ENCODE assay signal across 17 cellular contexts in the genomic region with DNA sequence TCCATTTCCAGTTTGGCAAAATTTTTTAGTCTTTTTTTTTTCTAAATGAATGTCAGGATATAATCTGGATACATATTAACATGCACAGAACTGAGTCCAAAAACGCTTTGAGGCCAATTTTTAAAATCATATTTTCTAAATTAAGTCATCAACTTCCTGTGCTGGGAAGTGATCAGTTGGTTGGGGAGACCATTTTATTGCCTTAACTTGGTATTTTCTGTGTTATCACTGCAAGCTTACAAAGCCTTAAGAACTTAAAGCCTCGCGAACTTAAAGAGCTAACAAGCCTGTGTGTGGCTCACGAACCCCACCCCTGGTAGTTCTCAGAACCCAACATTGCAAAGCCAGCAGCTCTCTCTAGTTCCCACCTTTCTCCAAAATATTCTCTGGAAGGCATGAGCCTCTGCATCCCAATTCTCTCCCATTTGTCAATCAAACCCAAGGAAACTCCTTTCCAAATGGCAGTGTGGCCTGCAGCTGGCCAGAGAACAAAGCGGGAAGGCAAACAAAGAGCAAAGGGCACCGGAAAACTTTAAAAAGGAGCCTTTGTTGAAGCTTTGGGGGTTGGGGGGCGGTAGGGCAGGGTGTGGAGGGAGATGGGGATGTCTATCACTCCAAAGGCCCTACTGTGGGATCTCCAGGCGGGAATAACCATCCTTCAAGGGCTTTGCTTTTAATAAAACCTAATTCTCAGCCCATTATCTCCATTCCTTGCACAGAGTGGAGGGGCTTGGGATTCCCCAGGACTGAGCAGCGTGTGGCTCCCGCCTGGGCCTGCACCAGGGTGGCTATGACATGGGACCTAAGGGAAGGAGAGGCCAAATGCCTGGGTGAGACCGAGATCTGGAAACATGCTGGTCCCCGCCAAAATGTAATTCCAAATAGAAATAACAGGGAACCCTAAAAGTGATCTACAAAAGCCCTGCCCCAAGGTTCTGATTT.
DNase-seq lines count a peak whose midpoint lies in the region; ATAC-seq and TF ChIP-seq lines count a peak whose summit lies in the region.
"Had no signal": no experiment of that assay in that cellular context is flagged by ENCODE, and none has a peak within 500 bp of the region (broad histone marks: within the 10 kb centered on the region; RNA-seq: fewer than 3 reads in every experiment).

No MANE protein-coding gene starts in this region.

- H3K4me1 ChIP-seq in HUES48 (ENCODE audit: control insufficient read depth, insufficient read depth, low read length) (peaks cover 26% of the 10 kb centered on the region), mesenchymal stem cell (ENCODE audit: control insufficient read depth, insufficient read depth, low read depth, low read length) (peaks cover 21% of the 10 kb centered on the region), spleen (peaks cover 0 to 6% (median 0%) of the 10 kb centered on the region in 6 donors), psoas muscle (no peaks in the 10 kb centered on the region)
- H3K4me1 ChIP-seq: BLaER1 had no signal

- DNase-seq in endothelial cell (ENCODE audit: low spot score) (no peak), mesenchymal stem cell (no peak), spleen (peak; percentile 35), NCI-H2171 (lab: John Stamatoyannopoulos, UW) (no peak), psoas muscle (no peak), T-helper 9 cell (no peak)
- DNase-seq: activated CD4-positive, alpha-beta T cell treated with anti-CD3 and anti-CD28 coated beads for 36 hours; activated T-cell treated with anti-CD3 and anti-CD28 coated beads, Interleukin-2, amount 50 U/mL, for 24 hours; NCI-H2029; NCI-H69; RPMI8226; stimulated activated CD4-positive, alpha-beta T cell treated with anti-CD3 and anti-CD28 coated beads, Interleukin-2, amount 100 ng/mL, for 24 hours; T-helper 17 cell; thyroid gland had no signal

- 70% methylated on average over 10 of the region's 12 CpGs for WGBS in mesenchymal stem cell
- 70 to 82% (median 78%) methylated on average over 12 of the region's 12 CpGs for WGBS in spleen, 5 donors
- 82 to 84% (median 83%) methylated on average over 11 to 12 of the region's 12 CpGs for WGBS in psoas muscle, 3 donors

- peak overlapping the region; percentile 51 to 86 for H2BK12ac ChIP-seq in mesenchymal stem cell (ENCODE audit: low read length in 2 of 2)

- H3K4ac ChIP-seq in mesenchymal stem cell (ENCODE audit: low read depth in 1 of 2, low read length in 2 of 2): no peak overlapping the region

- H3K36me3 ChIP-seq in HUES48 (ENCODE audit: control insufficient read depth, insufficient read depth, low read length): no peaks in the 10 kb centered on the region
- no peaks in the 10 kb centered on the region for H3K36me3 ChIP-seq in mesenchymal stem cell (ENCODE audit: control insufficient read depth in 1 of 2, insufficient read depth in 2 of 2, low read depth in 1 of 2, low read length in 2 of 2)
- H3K36me3 ChIP-seq in spleen: no peaks in the 10 kb centered on the region
- H3K36me3 ChIP-seq in psoas muscle (ENCODE audit: insufficient read depth in 1 of 2, low read depth in 1 of 2): no peaks in the 10 kb centered on the region
- H3K36me3 ChIP-seq: BLaER1, thyroid gland had no signal

- no peaks in the 10 kb centered on the region for H3K36me3 Mint-ChIP-seq in endothelial cell (ENCODE audit: low read depth, unreplicated experiment)

- H3K4me2 ChIP-seq in mesenchymal stem cell (ENCODE audit: low read length, poor library complexity, severe bottlenecking): no peak overlapping the region
- H3K4me2 ChIP-seq: BLaER1 had no signal

- no peak overlapping the region for H3K23ac ChIP-seq in mesenchymal stem cell (ENCODE audit: low read length in 2 of 2)

- peak overlapping the region; percentile 57 for H4K91ac ChIP-seq in mesenchymal stem cell (ENCODE audit: low read length)

- H2BK5ac ChIP-seq in mesenchymal stem cell (ENCODE audit: low read depth, low read length, poor library complexity, severe bottlenecking): peak overlapping the region; percentile 48

- H3K4me1 Mint-ChIP-seq in endothelial cell (ENCODE audit: unreplicated experiment): peaks cover 8% of the 10 kb centered on the region
- H3K4me1 Mint-ChIP-seq: activated CD4-positive, alpha-beta T cell treated with anti-CD3 and anti-CD28 coated beads for 36 hours; T-helper 17 cell had no signal

- H3K9me3 Mint-ChIP-seq in endothelial cell (ENCODE audit: unreplicated experiment): no peaks in the 10 kb centered on the region
- H3K9me3 Mint-ChIP-seq: activated T-cell treated with anti-CD3 and anti-CD28 coated beads, Interleukin-2, amount 50 U/mL, for 24 hours had no signal

- no peaks in the 10 kb centered on the region for H3K9me3 ChIP-seq in HUES48 (ENCODE audit: control insufficient read depth, insufficient read depth, low read length)
- no peaks in the 10 kb centered on the region for H3K9me3 ChIP-seq in mesenchymal stem cell (ENCODE audit: control insufficient read depth, low read length)
- H3K9me3 ChIP-seq in spleen: no peaks in the 10 kb centered on the region
- no peaks in the 10 kb centered on the region for H3K9me3 ChIP-seq in psoas muscle
- H3K9me3 ChIP-seq: BLaER1, thyroid gland had no signal

- no peak for TF ChIP-seq CTCF in endothelial cell (IDR thresholded peaks at IDR 0.05; ENCODE audit: unreplicated experiment)
- no peak for TF ChIP-seq CTCF in spleen (IDR thresholded peaks at IDR 0.05 in 8 of 11, conservative IDR thresholded peaks at IDR 0.05 in 3 of 11)
- no peak for TF ChIP-seq CTCF in psoas muscle (IDR thresholded peaks at IDR 0.05)

- no peak overlapping the region for H2BK15ac ChIP-seq in mesenchymal stem cell (ENCODE audit: low read depth, poor library complexity, severe bottlenecking)

- ATAC-seq in psoas muscle (no peak), HG02588 (IDR thresholded peaks at IDR 0.05; ENCODE audit: unreplicated experiment) (no peak)
- ATAC-seq: activated CD4-positive, alpha-beta T cell treated with anti-CD3 and anti-CD28 coated beads for 36 hours; T-helper 17 cell had no signal

- H3K4me3 ChIP-seq in HUES48 (ENCODE audit: low read depth, low read length) (no peak overlapping the region), mesenchymal stem cell (ENCODE audit: insufficient read depth in 1 of 2, low read depth in 1 of 2, low read length in 2 of 2) (no peak overlapping the region), spleen (no peak overlapping the region), psoas muscle (no peak overlapping the region)
- H3K4me3 ChIP-seq: BLaER1, thyroid gland had no signal

- peaks cover 3% of the 10 kb centered on the region for H3K27me3 Mint-ChIP-seq in endothelial cell (ENCODE audit: unreplicated experiment)

- intact Hi-C loops in spleen (cut with DNase I; ENCODE audit: low total_unique reads): no loop called here
- intact Hi-C loops in psoas muscle (cut with DNase I): no loop called here

- no peak overlapping the region for H2AFZ ChIP-seq in mesenchymal stem cell (ENCODE audit: low read depth, low read length)

- H3K27ac ChIP-seq in HUES48 (ENCODE audit: low read depth, low read length) (peak overlapping the region; percentile 69), mesenchymal stem cell (ENCODE audit: low read length, poor library complexity, severe bottlenecking) (no peak overlapping the region), spleen (peak overlapping the region in 7 of 8 donors; percentile 38 to 77 (median 62)), psoas muscle (no peak overlapping the region)
- H3K27ac ChIP-seq: BLaER1, thyroid gland had no signal

- H3K27me3 ChIP-seq in HUES48 (ENCODE audit: control insufficient read depth, insufficient read depth, low read length): peaks cover 53% of the 10 kb centered on the region
- H3K27me3 ChIP-seq in mesenchymal stem cell (ENCODE audit: control insufficient read depth in 1 of 2, insufficient read depth in 1 of 2, low read length in 2 of 2): no peaks in the 10 kb centered on the region
- peaks cover 0 to 15% (median 0%) of the 10 kb centered on the region in 7 donors for H3K27me3 ChIP-seq in spleen (replicated peaks in 1 of 7)
- H3K27me3 ChIP-seq in psoas muscle (ENCODE audit: insufficient read depth in 3 of 3, low read length in 2 of 3): peaks cover 0 to 11% (median 0%) of the 10 kb centered on the region in 3 donors
- H3K27me3 ChIP-seq: BLaER1, thyroid gland had no signal

- peak overlapping the region; percentile 78 for H3K27ac Mint-ChIP-seq in endothelial cell (ENCODE audit: unreplicated experiment)
- H3K27ac Mint-ChIP-seq: activated CD4-positive, alpha-beta T cell treated with anti-CD3 and anti-CD28 coated beads for 36 hours; activated T-cell treated with anti-CD3 and anti-CD28 coated beads, Interleukin-2, amount 50 U/mL, for 24 hours; T-helper 17 cell had no signal

- peak overlapping the region in 1 of 2 experiments; percentile 48 for H3K18ac ChIP-seq in mesenchymal stem cell (ENCODE audit: low read depth in 1 of 2, low read length in 2 of 2)

- H3K4me3 Mint-ChIP-seq in endothelial cell (ENCODE audit: unreplicated experiment): no peak overlapping the region
- H3K4me3 Mint-ChIP-seq: activated CD4-positive, alpha-beta T cell treated with anti-CD3 and anti-CD28 coated beads for 36 hours; activated T-cell treated with anti-CD3 and anti-CD28 coated beads, Interleukin-2, amount 50 U/mL, for 24 hours; T-helper 17 cell had no signal

- H2AK5ac ChIP-seq in mesenchymal stem cell (ENCODE audit: low read length, severe bottlenecking): peak overlapping the region; percentile 73

- no peak overlapping the region for H3K14ac ChIP-seq in mesenchymal stem cell (ENCODE audit: low read length in 2 of 2)

- H4K8ac ChIP-seq in mesenchymal stem cell (ENCODE audit: low read length): peak overlapping the region; percentile 59

- H2BK120ac ChIP-seq in mesenchymal stem cell (ENCODE audit: low read depth, low read length): no peak overlapping the region

- no peak for TF ChIP-seq POLR2A in spleen (IDR thresholded peaks at IDR 0.05)

- H3K9ac ChIP-seq in HUES48 (ENCODE audit: low read depth, low read length): no peak overlapping the region
- H3K9ac ChIP-seq in mesenchymal stem cell (ENCODE audit: low read length): no peak overlapping the region
- H3K9ac ChIP-seq: BLaER1 had no signal

- peaks cover 26% of the 10 kb centered on the region for H3K79me1 ChIP-seq in mesenchymal stem cell (replicated peaks; ENCODE audit: low read length, poor library complexity, severe bottlenecking)

Comparison
In these comparisons a context has a peak if more than half of its experiments do, and no peak if none do; other contexts are left out.
1. H3K27ac ChIP-seq: peak in HUES48 (single experiment) and spleen (7 of 8); none in mesenchymal stem cell (single experiment) and psoas muscle (single experiment).